ENCODE assay signal across 8 cellular contexts in the genomic region with DNA sequence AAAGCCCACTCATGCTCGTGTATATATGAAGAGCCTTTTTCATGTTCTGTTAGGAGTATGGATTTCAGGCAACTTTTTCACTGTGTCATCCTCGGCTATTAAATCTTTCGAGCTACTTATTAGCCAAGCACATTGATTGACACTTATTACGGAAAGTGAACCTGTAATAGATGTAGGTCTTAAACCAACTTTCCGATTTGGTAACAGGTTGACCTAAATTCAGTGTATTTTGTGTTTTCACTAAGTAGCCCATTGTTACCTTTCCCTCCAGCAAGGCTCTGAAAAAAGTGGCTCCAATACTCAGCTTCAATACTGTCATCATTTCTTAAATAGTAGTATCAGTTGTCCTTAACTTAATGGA. TPM values are rescaled to one million over a fixed set of nuclear protein-coding genes. Genes with fewer than 3 reads are reported as not detected.
DNase-seq lines count a peak whose midpoint lies in the region; ATAC-seq and TF ChIP-seq lines count a peak whose summit lies in the region.

No MANE protein-coding gene starts in this region.

- peak overlapping the region; percentile 99 for H3K27ac Mint-ChIP-seq in T-helper 2 cell treated with Interferon-gamma antibody and Interleukin-4, amounts not matched to agents 5 μg/mL and 100 μg/mL, for 36 hours
- H3K27ac Mint-ChIP-seq in activated T-helper 2 cell treated with anti-CD3 and anti-CD28 coated beads, Interferon-gamma antibody, Interleukin-2, Interleukin-4, amounts not matched to agents 10 μg/mL and 5 μg/mL and 100 μg/mL, durations not matched to agents 14 hours and 24 hours and 36 hours = peak overlapping the region; percentile 100

- peaks cover 25% of the 10 kb centered on the region for H3K4me1 Mint-ChIP-seq in T-helper 2 cell treated with Interferon-gamma antibody and Interleukin-4, amounts not matched to agents 5 μg/mL and 100 μg/mL, for 36 hours (ENCODE audit: low read depth)
- H3K4me1 Mint-ChIP-seq in activated T-helper 2 cell treated with anti-CD3 and anti-CD28 coated beads, Interferon-gamma antibody, Interleukin-2, Interleukin-4, amounts not matched to agents 10 μg/mL and 5 μg/mL and 100 μg/mL, durations not matched to agents 14 hours and 24 hours and 36 hours (ENCODE audit: low read depth) = peaks cover 27% of the 10 kb centered on the region

- DNase-seq in T-helper 2 cell treated with Interferon-gamma antibody and Interleukin-4, amounts not matched to agents 5 μg/mL and 100 μg/mL, for 36 hours (ENCODE audit: low spot score) = no peak
- no peak for DNase-seq in T-helper 2 cell
- DNase-seq in activated T-helper 2 cell treated with anti-CD3 and anti-CD28 coated beads, Interferon-gamma antibody, Interleukin-2, Interleukin-4, amounts not matched to agents 10 μg/mL and 5 μg/mL and 100 μg/mL, durations not matched to agents 14 hours and 24 hours and 36 hours (ENCODE audit: low spot score) = no peak
- DNase-seq in kidney epithelial cell (ENCODE audit: low read depth) = no peak
- no peak for DNase-seq in suprapubic skin (ENCODE audit: low spot score in 2 of 2)
- no peak for DNase-seq in activated CD8-positive, alpha-beta memory T cell treated with anti-CD3 and anti-CD28 coated beads, Interleukin-2, amount 50 U/mL, for 4 hours
- DNase-seq in activated effector memory CD4-positive, alpha-beta T cell treated with anti-CD3 and anti-CD28 coated beads, Interleukin-2, amount 50 U/mL, for 16 hours = no peak

- peaks cover 6% of the 10 kb centered on the region for H3K9me3 Mint-ChIP-seq in T-helper 2 cell treated with Interferon-gamma antibody and Interleukin-4, amounts not matched to agents 5 μg/mL and 100 μg/mL, for 36 hours
- peaks cover 6% of the 10 kb centered on the region for H3K9me3 Mint-ChIP-seq in activated T-helper 2 cell treated with anti-CD3 and anti-CD28 coated beads, Interferon-gamma antibody, Interleukin-2, Interleukin-4, amounts not matched to agents 10 μg/mL and 5 μg/mL and 100 μg/mL, durations not matched to agents 14 hours and 24 hours and 36 hours

- no peak for ATAC-seq in GM18867 (IDR thresholded peaks at IDR 0.05; ENCODE audit: unreplicated experiment)

- intact Hi-C loops in activated T-helper 2 cell treated with anti-CD3 and anti-CD28 coated beads, Interferon-gamma antibody, Interleukin-2, Interleukin-4, amounts not matched to agents 10 μg/mL and 5 μg/mL and 100 μg/mL, durations not matched to agents 14 hours and 24 hours and 36 hours (cut with micrococcal nuclease) = loop anchor here (2.0 to 5.0 kb wide), 2 partner anchors 13 to 61 kb away; no protein-coding TSS in a partner anchor

- no peaks in the 10 kb centered on the region for H3K27me3 Mint-ChIP-seq in T-helper 2 cell treated with Interferon-gamma antibody and Interleukin-4, amounts not matched to agents 5 μg/mL and 100 μg/mL, for 36 hours (ENCODE audit: low read depth)
- no peaks in the 10 kb centered on the region for H3K27me3 Mint-ChIP-seq in activated T-helper 2 cell treated with anti-CD3 and anti-CD28 coated beads, Interferon-gamma antibody, Interleukin-2, Interleukin-4, amounts not matched to agents 10 μg/mL and 5 μg/mL and 100 μg/mL, durations not matched to agents 14 hours and 24 hours and 36 hours (ENCODE audit: low read depth)

- H3K9me3 ChIP-seq in suprapubic skin = no peaks in the 10 kb centered on the region

- no peak for TF ChIP-seq POLR2A in suprapubic skin (IDR thresholded peaks at IDR 0.05)

- peak overlapping the region; percentile 99 for H3K27ac ChIP-seq in suprapubic skin

- H3K4me3 ChIP-seq in kidney epithelial cell (ENCODE audit: low read depth, low read length) (peak overlapping the region; percentile 93), suprapubic skin (peak overlapping the region; percentile 91)

- TF ChIP-seq EP300 in suprapubic skin (IDR thresholded peaks at IDR 0.05) = no peak

- H3K27me3 ChIP-seq in kidney epithelial cell (ENCODE audit: control insufficient read depth, insufficient read depth, low read length) (no peaks in the 10 kb centered on the region), suprapubic skin (no peaks in the 10 kb centered on the region)

- H3K4me1 ChIP-seq in suprapubic skin = peaks cover 21% of the 10 kb centered on the region

- TF ChIP-seq CTCF in kidney epithelial cell (IDR thresholded peaks at IDR 0.05; ENCODE audit: insufficient read depth, low read length, poor library complexity, severe bottlenecking) = no peak
- TF ChIP-seq CTCF in suprapubic skin (IDR thresholded peaks at IDR 0.05) = no peak

- H3K36me3 Mint-ChIP-seq in T-helper 2 cell treated with Interferon-gamma antibody and Interleukin-4, amounts not matched to agents 5 μg/mL and 100 μg/mL, for 36 hours (ENCODE audit: low read depth) = peaks cover 38% of the 10 kb centered on the region
- H3K36me3 Mint-ChIP-seq in activated T-helper 2 cell treated with anti-CD3 and anti-CD28 coated beads, Interferon-gamma antibody, Interleukin-2, Interleukin-4, amounts not matched to agents 10 μg/mL and 5 μg/mL and 100 μg/mL, durations not matched to agents 14 hours and 24 hours and 36 hours (ENCODE audit: low read depth) = peaks cover 54% of the 10 kb centered on the region

- H3K36me3 ChIP-seq in kidney epithelial cell (ENCODE audit: control insufficient read depth, insufficient read depth, low read length) = no peaks in the 10 kb centered on the region
- peaks cover 5% of the 10 kb centered on the region for H3K36me3 ChIP-seq in suprapubic skin

- 17% methylated on average over 5 of the region's 5 CpGs for WGBS in suprapubic skin

- peak overlapping the region; percentile 99 for H3K4me3 Mint-ChIP-seq in T-helper 2 cell treated with Interferon-gamma antibody and Interleukin-4, amounts not matched to agents 5 μg/mL and 100 μg/mL, for 36 hours
- peak overlapping the region; percentile 100 for H3K4me3 Mint-ChIP-seq in activated T-helper 2 cell treated with anti-CD3 and anti-CD28 coated beads, Interferon-gamma antibody, Interleukin-2, Interleukin-4, amounts not matched to agents 10 μg/mL and 5 μg/mL and 100 μg/mL, durations not matched to agents 14 hours and 24 hours and 36 hours (ENCODE audit: low read depth)

RNA-seq across cellular contexts. Expression of a gene that starts 1.7 kb away (rescaled TPM):
- 103 and 107 TPM in 2 replicates for total RNA-seq in activated T-helper 2 cell treated with anti-CD3 and anti-CD28 coated beads, Interferon-gamma antibody, Interleukin-2, Interleukin-4, amounts not matched to agents 10 μg/mL and 5 μg/mL and 100 μg/mL, durations not matched to agents 14 hours and 24 hours and 36 hours
- total RNA-seq in kidney epithelial cell = 50.6 and 51.4 TPM in 2 replicates
- total RNA-seq in suprapubic skin = 10 to 100 TPM; 29.6 to 42.8 (median 33.5) TPM

RNA-seq across cellular contexts. Expression of a gene that starts 29.2 kb away (rescaled TPM):
- 65.7 and 70.8 TPM in 2 replicates for total RNA-seq in activated T-helper 2 cell treated with anti-CD3 and anti-CD28 coated beads, Interferon-gamma antibody, Interleukin-2, Interleukin-4, amounts not matched to agents 10 μg/mL and 5 μg/mL and 100 μg/mL, durations not matched to agents 14 hours and 24 hours and 36 hours
- total RNA-seq in kidney epithelial cell (15.7 and 17.8 TPM in 2 replicates), suprapubic skin (10 to 100 TPM; 16.3 to 30.7 (median 24.4) TPM)

RNA-seq across cellular contexts. Expression of a gene that starts 29.3 kb away (rescaled TPM):
- 3.7 and 4.5 TPM in 2 replicates for total RNA-seq in activated T-helper 2 cell treated with anti-CD3 and anti-CD28 coated beads, Interferon-gamma antibody, Interleukin-2, Interleukin-4, amounts not matched to agents 10 μg/mL and 5 μg/mL and 100 μg/mL, durations not matched to agents 14 hours and 24 hours and 36 hours
- 1.0 and 3.1 TPM in 2 replicates for total RNA-seq in kidney epithelial cell
- under 1 TPM; 0.26 to 0.68 (median 0.49) TPM for total RNA-seq in suprapubic skin
